Comparison of ENCODE assay signal across 8 cellular contexts in the genomic region with DNA sequence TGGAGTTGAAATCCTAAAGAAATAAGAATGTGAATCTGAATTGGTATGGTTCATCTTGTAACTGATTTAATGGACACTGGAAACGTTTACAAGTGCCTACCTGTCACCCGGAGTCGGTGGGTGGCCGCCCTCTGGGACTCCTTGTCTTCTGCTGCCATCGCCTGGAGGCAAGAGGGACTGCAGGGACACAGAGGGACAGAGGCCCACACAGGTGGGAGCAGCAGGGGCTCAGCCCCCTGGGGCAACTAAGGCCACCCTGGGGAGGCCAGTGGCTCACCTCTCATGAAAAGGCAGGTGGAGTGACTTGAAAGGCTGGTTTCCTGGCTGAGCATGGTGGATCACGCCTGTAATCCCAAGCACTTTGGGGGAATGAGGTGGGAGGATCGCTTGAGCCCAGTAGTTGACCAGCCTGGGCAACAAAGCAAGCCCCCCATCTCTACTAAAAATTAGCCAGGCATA. TPM values are rescaled to one million over a fixed set of nuclear protein-coding genes. Genes with fewer than 3 reads are reported as not detected.
DNase-seq lines count a peak whose midpoint lies in the region; ATAC-seq and TF ChIP-seq lines count a peak whose summit lies in the region.

No MANE protein-coding gene starts in this region.

- H3K27me3 ChIP-seq in Peyer's patch, result no peaks in the 10 kb centered on the region
- H3K27me3 ChIP-seq in testis, result no peaks in the 10 kb centered on the region

- H3K36me3 Mint-ChIP-seq in activated T-cell treated with anti-CD3 and anti-CD28 coated beads, Interleukin-2, amount 50 U/mL, for 72 hours (ENCODE audit: insufficient read depth in 2 of 2), result no peaks in the 10 kb centered on the region

- H3K27ac ChIP-seq in Peyer's patch, result no peak overlapping the region
- H3K27ac ChIP-seq in testis, result no peak overlapping the region

- 31 to 33% methylated on average over 5 to 7 of the region's 7 CpGs for whole genome bisulfite sequencing in testis, 2 donors

- peaks cover 9% of the 10 kb centered on the region for H3K4me1 Mint-ChIP-seq in activated T-cell treated with anti-CD3 and anti-CD28 coated beads, Interleukin-2, amount 50 U/mL, for 72 hours (ENCODE audit: low read depth)

- H3K27ac Mint-ChIP-seq in activated T-cell treated with anti-CD3 and anti-CD28 coated beads, Interleukin-2, amount 50 U/mL, for 72 hours, result no peak overlapping the region

- no peaks in the 10 kb centered on the region for H3K4me1 ChIP-seq in Peyer's patch
- H3K4me1 ChIP-seq in testis, result no peaks in the 10 kb centered on the region

- DNase-seq in DMS53 (lab: John Stamatoyannopoulos, UW), result peak; percentile 89
- peak; percentile 58 for DNase-seq in HuH-7.5 (ENCODE audit: low spot score)
- peak; percentile 71 to 90 (median 80) for DNase-seq in Peyer's patch
- peak; percentile 88 to 89 for DNase-seq in activated T-cell treated with anti-CD3 and anti-CD28 coated beads, Interleukin-2, amount 50 U/mL, for 72 hours
- peak; percentile 73 for DNase-seq in fibroblast of pulmonary artery (ENCODE audit: low read depth)
- DNase-seq in nucleus accumbens (lab: John Stamatoyannopoulos, UW), result peak in 48 of 56 donors; percentile 2 to 80 (median 32)
- DNase-seq in testis, result peak; percentile 82

- H3K9me3 Mint-ChIP-seq in activated T-cell treated with anti-CD3 and anti-CD28 coated beads, Interleukin-2, amount 50 U/mL, for 72 hours, result no peaks in the 10 kb centered on the region

- ATAC-seq in activated T-cell treated with anti-CD3 and anti-CD28 coated beads, Interleukin-2, amount 50 U/mL, for 72 hours (replicated peaks in 1 of 2), result peak; percentile 96 to 97
- ATAC-seq in GM19455 (IDR thresholded peaks at IDR 0.05; ENCODE audit: unreplicated experiment), result no peak

- TF ChIP-seq POLR2A in Peyer's patch (IDR thresholded peaks at IDR 0.05) (no peak), testis (IDR thresholded peaks at IDR 0.05) (no peak)

- intact Hi-C loops in testis (cut with DNase I; ENCODE audit: low total_unique reads), result no loop called here

- H3K4me3 ChIP-seq in Peyer's patch, result no peak overlapping the region
- H3K4me3 ChIP-seq in fibroblast of pulmonary artery (replicated peaks; ENCODE audit: low read depth, low read length), result no peak overlapping the region
- no peak overlapping the region for H3K4me3 ChIP-seq in testis

- TF ChIP-seq CTCF in Peyer's patch (IDR thresholded peaks at IDR 0.05), result peak; percentile 75 to 98 (median 92)
- TF ChIP-seq CTCF in fibroblast of pulmonary artery (IDR thresholded peaks at IDR 0.05; ENCODE audit: low read length, missing control alignments), result peak; percentile 92
- TF ChIP-seq CTCF in testis (IDR thresholded peaks at IDR 0.05), result peak; percentile 70 to 85 (median 84)

- H3K36me3 ChIP-seq in Peyer's patch (no peaks in the 10 kb centered on the region), testis (ENCODE audit: low read depth, missing control alignments) (no peaks in the 10 kb centered on the region)

- no peak overlapping the region for H3K4me3 Mint-ChIP-seq in activated T-cell treated with anti-CD3 and anti-CD28 coated beads, Interleukin-2, amount 50 U/mL, for 72 hours

- H3K9me3 ChIP-seq in Peyer's patch, result no peaks in the 10 kb centered on the region
- H3K9me3 ChIP-seq in testis, result no peaks in the 10 kb centered on the region

- H3K27me3 Mint-ChIP-seq in activated T-cell treated with anti-CD3 and anti-CD28 coated beads, Interleukin-2, amount 50 U/mL, for 72 hours (ENCODE audit: low read depth), result peaks cover 10% of the 10 kb centered on the region

RNA-seq across cellular contexts. Expression of gene TMEM92, which starts 23.2 kb away (rescaled TPM):
- total RNA-seq in Peyer's patch (10 to 100 TPM in 3 of 4 donors, under 1 TPM in 1; 0.83 to 86.0 (median 50.6) TPM), testis (1 to 10 TPM in 1 of 2 donors, under 1 TPM in 1; 0.93 to 1.5 TPM)
- total RNA-seq in activated T-cell treated with anti-CD3 and anti-CD28 coated beads, Interleukin-2, amount 50 U/mL, for 72 hours, result under 1 TPM in 1 of 2 donors, not detected in 1; 0.51 TPM
- polyA plus RNA-seq in testis (ENCODE audit: insufficient read depth, low read depth, low replicate concordance), result 0.44 TPM

RNA-seq across cellular contexts. Expression of gene XYLT2, which starts 48.5 kb away (rescaled TPM):
- total RNA-seq in Peyer's patch (10 to 100 TPM; 17.7 to 41.3 (median 27.1) TPM), testis (10 to 100 TPM; 37.6 to 47.4 TPM)
- 10 to 100 TPM; 24.2 to 43.8 TPM for total RNA-seq in activated T-cell treated with anti-CD3 and anti-CD28 coated beads, Interleukin-2, amount 50 U/mL, for 72 hours
- polyA plus RNA-seq in testis (ENCODE audit: insufficient read depth, low read depth, low replicate concordance), result 44.1 TPM

Comparison
In these comparisons a context has a peak if more than half of its experiments do, and no peak if none do; other contexts are left out.
1. DNase-seq: peak in every context shown above with its lines; median percentile 89 in DMS53; 88 in activated T-cell treated with anti-CD3 and anti-CD28 coated beads, Interleukin-2, amount 50 U/mL, for 72 hours; 82 in testis; 80 in Peyer's patch; 73 in fibroblast of pulmonary artery; 58 in HuH-7.5; 32 in nucleus accumbens.